25 cellular contexts compared by ENCODE assay signal in genomic region chr3:183818706-183819624, GRCh38. TPM values are rescaled to one million over a fixed set of nuclear protein-coding genes. Genes with fewer than 3 reads are reported as not detected.
DNase-seq lines count a peak whose midpoint lies in the region; ATAC-seq and TF ChIP-seq lines count a peak whose summit lies in the region.
"Had no signal": no experiment of that assay in that cellular context is flagged by ENCODE, and none has a peak within 500 bp of the region (broad histone marks: within the 10 kb centered on the region; RNA-seq: fewer than 3 reads in every experiment).

No MANE protein-coding gene starts in this region.

- peak; percentile 21 for ATAC-seq in activated CD8-positive, alpha-beta T cell treated with anti-CD3 and anti-CD28 coated beads, Interleukin-2, amount 10 ng/mL, durations not matched to agents 7 days and 5 days
- ATAC-seq in activated CD8-positive, alpha-beta T cell treated with anti-CD3 and anti-CD28 coated beads for 36 hours, result no peak
- ATAC-seq in HG02840 (IDR thresholded peaks at IDR 0.05; ENCODE audit: low FRiP score, unreplicated experiment) (no peak), gastroesophageal sphincter (no peak)

- no peak overlapping the region for H3K27ac Mint-ChIP-seq in activated CD8-positive, alpha-beta T cell treated with anti-CD3 and anti-CD28 coated beads, Interleukin-2, amount 10 ng/mL, durations not matched to agents 7 days and 5 days
- no peak overlapping the region for H3K27ac Mint-ChIP-seq in activated CD8-positive, alpha-beta T cell treated with anti-CD3 and anti-CD28 coated beads for 36 hours
- peak overlapping the region; percentile 66 for H3K27ac Mint-ChIP-seq in nephron progenitor cell

- peaks cover 9% of the 10 kb centered on the region for H3K4me1 Mint-ChIP-seq in activated CD8-positive, alpha-beta T cell treated with anti-CD3 and anti-CD28 coated beads, Interleukin-2, amount 10 ng/mL, durations not matched to agents 7 days and 5 days (ENCODE audit: low read depth)
- H3K4me1 Mint-ChIP-seq in activated CD8-positive, alpha-beta T cell treated with anti-CD3 and anti-CD28 coated beads for 36 hours (ENCODE audit: low read depth), result peaks cover 4% of the 10 kb centered on the region
- peaks cover 7% of the 10 kb centered on the region for H3K4me1 Mint-ChIP-seq in nephron progenitor cell

- peaks cover 5% of the 10 kb centered on the region for H3K36me3 Mint-ChIP-seq in activated CD8-positive, alpha-beta T cell treated with anti-CD3 and anti-CD28 coated beads, Interleukin-2, amount 10 ng/mL, durations not matched to agents 7 days and 5 days (ENCODE audit: low read depth)
- H3K36me3 Mint-ChIP-seq in activated CD8-positive, alpha-beta T cell treated with anti-CD3 and anti-CD28 coated beads for 36 hours (ENCODE audit: low read depth), result peaks cover 11% of the 10 kb centered on the region
- peaks cover 25% of the 10 kb centered on the region for H3K36me3 Mint-ChIP-seq in nephron progenitor cell (ENCODE audit: low read depth)

- TF ChIP-seq CTCF in activated CD8-positive, alpha-beta T cell treated with anti-CD3 and anti-CD28 coated beads for 36 hours (IDR thresholded peaks at IDR 0.05), result no peak
- peak in 8 of 56 donors; percentile 3 to 23 (median 14) for TF ChIP-seq CTCF in dorsolateral prefrontal cortex (IDR thresholded peaks at IDR 0.05 in 54 of 56, conservative IDR thresholded peaks at IDR 0.05 in 2 of 56; ENCODE audit: low read depth in 1 of 56, partially characterized antibody in 56 of 56)
- no peak for TF ChIP-seq CTCF in nephron progenitor cell (IDR thresholded peaks at IDR 0.05)
- TF ChIP-seq CTCF in gastroesophageal sphincter (IDR thresholded peaks at IDR 0.05), result no peak

- POLR2A ChIA-PET in activated CD8-positive, alpha-beta T cell treated with anti-CD3 and anti-CD28 coated beads, Interleukin-2, amount 10 ng/mL, durations not matched to agents 7 days and 5 days (lab: Charles Lee), result interaction anchor here (0.8 kb wide), 1 partner anchor 92 kb away, joined by 3 read pairs; no protein-coding TSS in a partner anchor
- POLR2A ChIA-PET in activated CD8-positive, alpha-beta T cell treated with anti-CD3 and anti-CD28 coated beads for 36 hours (lab: Charles Lee), result interaction anchor here (1.1 to 1.2 kb wide), 2 partner anchors 14 to 16 kb away, joined by 3 to 4 read pairs; no protein-coding TSS in a partner anchor

- CTCF ChIA-PET in activated CD8-positive, alpha-beta T cell treated with anti-CD3 and anti-CD28 coated beads, Interleukin-2, amount 10 ng/mL, durations not matched to agents 7 days and 5 days (lab: Charles Lee), result no interaction called here
- CTCF ChIA-PET in activated CD8-positive, alpha-beta T cell treated with anti-CD3 and anti-CD28 coated beads for 36 hours (lab: Charles Lee), result interaction anchor here (1.1 to 1.8 kb wide), 2 partner anchors 52 to 66 kb away, joined by 3 to 6 read pairs; partner anchors contain the start of gene PARL

- H3K4me3 Mint-ChIP-seq in activated CD8-positive, alpha-beta T cell treated with anti-CD3 and anti-CD28 coated beads, Interleukin-2, amount 10 ng/mL, durations not matched to agents 7 days and 5 days, result no peak overlapping the region
- H3K4me3 Mint-ChIP-seq in activated CD8-positive, alpha-beta T cell treated with anti-CD3 and anti-CD28 coated beads for 36 hours, result no peak overlapping the region
- H3K4me3 Mint-ChIP-seq in nephron progenitor cell, result no peak overlapping the region

- H3K27me3 ChIP-seq in dorsolateral prefrontal cortex, result no peaks in the 10 kb centered on the region
- no peaks in the 10 kb centered on the region for H3K27me3 ChIP-seq in gastroesophageal sphincter
- H3K27me3 ChIP-seq: ascending aorta, BE2C, hepatocyte, ovary, tibial nerve had no signal

- H3K4me3 ChIP-seq in dorsolateral prefrontal cortex (peak overlapping the region in 5 of 59 donors; percentile 3 to 22 (median 16)), gastroesophageal sphincter (no peak overlapping the region)
- H3K4me3 ChIP-seq: ascending aorta, hepatocyte, ovary, tibial nerve had no signal

- H3K9me3 ChIP-seq in gastroesophageal sphincter, result no peaks in the 10 kb centered on the region
- H3K9me3 ChIP-seq: ascending aorta, BE2C, ovary, tibial nerve had no signal

- no peaks in the 10 kb centered on the region for H3K4me1 ChIP-seq in gastroesophageal sphincter
- H3K4me1 ChIP-seq: ascending aorta had no signal

- no peaks in the 10 kb centered on the region for H3K27me3 Mint-ChIP-seq in activated CD8-positive, alpha-beta T cell treated with anti-CD3 and anti-CD28 coated beads, Interleukin-2, amount 10 ng/mL, durations not matched to agents 7 days and 5 days (ENCODE audit: low read depth)
- H3K27me3 Mint-ChIP-seq in activated CD8-positive, alpha-beta T cell treated with anti-CD3 and anti-CD28 coated beads for 36 hours, result no peaks in the 10 kb centered on the region
- peaks cover 25% of the 10 kb centered on the region for H3K27me3 Mint-ChIP-seq in nephron progenitor cell (ENCODE audit: low read depth, poor library complexity)

- peaks cover 0 to 28% of the 10 kb centered on the region in 2 donors for H3K36me3 ChIP-seq in gastroesophageal sphincter
- H3K36me3 ChIP-seq: ovary had no signal

- 90 to 100% methylated on average over 1 to 8 of the region's 25 CpGs for WGBS in gastroesophageal sphincter (ENCODE audit: low coverage in 1 of 2), 2 donors

- intact Hi-C loops in activated CD8-positive, alpha-beta T cell treated with anti-CD3 and anti-CD28 coated beads for 36 hours (cut with micrococcal nuclease), result no loop called here
- intact Hi-C loops in dorsolateral prefrontal cortex (cut with DNase I), result loop anchor here in 1 of 2 donors (2.0 kb wide), 1 partner anchor 18 kb away; no protein-coding TSS in a partner anchor

- H3K27ac ChIP-seq in dorsolateral prefrontal cortex, result peak overlapping the region; percentile 52 to 100 (median 99)
- H3K27ac ChIP-seq in temporal lobe (ENCODE audit: low read depth, low read length), result peak overlapping the region; percentile 99
- H3K27ac ChIP-seq in gastroesophageal sphincter, result no peak overlapping the region
- H3K27ac ChIP-seq: 22Rv1, ascending aorta, hepatocyte, ovary, tibial nerve, VCaP had no signal

- no peak for TF ChIP-seq EP300 in gastroesophageal sphincter (IDR thresholded peaks at IDR 0.05)

- no peak for DNase-seq in activated CD8-positive, alpha-beta T cell treated with anti-CD3 and anti-CD28 coated beads, Interleukin-2, amount 10 ng/mL, durations not matched to agents 7 days and 5 days
- DNase-seq in activated CD8-positive, alpha-beta T cell treated with anti-CD3 and anti-CD28 coated beads for 36 hours, result no peak
- DNase-seq in dorsolateral prefrontal cortex (peak; percentile 76 to 95 (median 90)), nephron progenitor cell (no peak), NCI-H1436 treated with DMSO at 0.1 percent for 48 hours (lab: John Stamatoyannopoulos, UW) (no peak)
- DNase-seq: activated naive CD4-positive, alpha-beta T cell treated with Interleukin-2 at 50 U/mL for 16 hours; BE2C; EL; kidney; mammary epithelial cell; NCI-H1092; NCI-H2029 treated with DMSO at 0.1 percent for 48 hours; NCI-H345; ovary; stimulated activated CD4-positive, alpha-beta T cell treated with anti-CD3 and anti-CD28 coated beads, Interleukin-1b, Interleukin-23, amount 100 ng/mL, for 48 hours; stimulated activated naive CD4-positive, alpha-beta T cell; T-helper 2 cell had no signal

- H3K9me3 Mint-ChIP-seq in activated CD8-positive, alpha-beta T cell treated with anti-CD3 and anti-CD28 coated beads, Interleukin-2, amount 10 ng/mL, durations not matched to agents 7 days and 5 days (ENCODE audit: insufficient read depth), result no peaks in the 10 kb centered on the region
- no peaks in the 10 kb centered on the region for H3K9me3 Mint-ChIP-seq in activated CD8-positive, alpha-beta T cell treated with anti-CD3 and anti-CD28 coated beads for 36 hours
- H3K9me3 Mint-ChIP-seq in nephron progenitor cell, result no peaks in the 10 kb centered on the region

- no peak for TF ChIP-seq POLR2A in gastroesophageal sphincter (IDR thresholded peaks at IDR 0.05)

RNA-seq across cellular contexts. Expression of gene MAP6D1, which starts 6.4 kb away (rescaled TPM):
- total RNA-seq in activated CD8-positive, alpha-beta T cell treated with anti-CD3 and anti-CD28 coated beads, Interleukin-2, amount 10 ng/mL, durations not matched to agents 7 days and 5 days, result under 1 TPM; 0.90 to 0.91 TPM
- 1 to 10 TPM; 3.8 to 4.3 TPM for total RNA-seq in activated CD8-positive, alpha-beta T cell treated with anti-CD3 and anti-CD28 coated beads for 36 hours
- total RNA-seq in dorsolateral prefrontal cortex (100 to 1,000 TPM in 6 of 120 experiments, 10 to 100 TPM in 114; 22.2 to 201 (median 55.1) TPM), temporal lobe (5.2 TPM), gastroesophageal sphincter (1 to 10 TPM in 2 of 4 donors, under 1 TPM in 2; 0.35 to 4.9 (median 2.4) TPM)
- total RNA-seq: ascending aorta had no signal

Comparison
In these comparisons a context has a peak if more than half of its experiments do, and no peak if none do; other contexts are left out.
1. DNase-seq: peak in dorsolateral prefrontal cortex (10 of 10); none in activated CD8-positive, alpha-beta T cell treated with anti-CD3 and anti-CD28 coated beads, Interleukin-2, amount 10 ng/mL, durations not matched to agents 7 days and 5 days (single experiment), activated CD8-positive, alpha-beta T cell treated with anti-CD3 and anti-CD28 coated beads for 36 hours (single experiment), nephron progenitor cell (single experiment) and NCI-H1436 treated with DMSO at 0.1 percent for 48 hours (single experiment).
2. H3K27ac ChIP-seq: peak in dorsolateral prefrontal cortex (59 of 59) and temporal lobe (single experiment); none in gastroesophageal sphincter (0 of 4).